In the genomic region with DNA sequence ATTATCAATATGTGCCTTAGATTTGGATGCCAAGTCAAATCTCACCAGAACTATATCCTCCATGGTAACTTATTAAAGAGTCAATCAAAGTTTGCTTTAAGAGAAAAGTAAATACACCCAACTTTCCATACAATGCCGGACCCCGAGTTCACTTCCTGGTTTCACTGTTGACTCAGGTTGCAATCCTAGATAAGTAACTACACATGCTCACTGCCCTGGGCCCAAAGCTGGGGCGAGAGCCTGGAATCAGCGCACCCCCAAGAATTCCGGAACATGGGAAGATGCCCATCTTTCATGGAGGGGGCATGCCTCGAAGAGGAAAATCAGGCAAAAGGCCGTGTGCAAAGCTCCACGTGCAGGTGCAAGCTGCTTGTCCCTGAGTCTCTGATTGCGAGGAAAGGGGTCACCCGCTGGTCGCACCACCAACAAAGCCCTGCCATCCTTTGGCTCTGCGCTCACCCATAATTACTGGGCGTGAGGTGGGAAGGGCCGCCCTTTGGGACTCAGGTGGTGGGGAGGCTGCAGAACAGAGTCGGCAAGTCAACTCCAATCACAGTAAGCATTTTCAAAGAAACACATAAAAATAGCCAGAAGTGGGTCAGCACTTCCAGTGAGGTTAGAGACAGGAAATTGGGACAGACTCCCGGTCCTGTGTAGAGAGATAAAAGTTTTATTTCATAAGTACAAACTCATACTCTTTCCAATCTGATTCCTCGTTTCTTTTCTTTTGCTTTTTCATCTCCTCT, we compare ENCODE assay signal across 1 cellular context.
TF ChIP-seq lines count a peak whose summit lies in the region.

No MANE protein-coding gene starts in this region.

TF ChIP-seq in liver, 16 proteins besides CTCF, POLR2A, EP300 and RAD21 (continued from another document):
- TF ChIP-seq, protein P1, sequence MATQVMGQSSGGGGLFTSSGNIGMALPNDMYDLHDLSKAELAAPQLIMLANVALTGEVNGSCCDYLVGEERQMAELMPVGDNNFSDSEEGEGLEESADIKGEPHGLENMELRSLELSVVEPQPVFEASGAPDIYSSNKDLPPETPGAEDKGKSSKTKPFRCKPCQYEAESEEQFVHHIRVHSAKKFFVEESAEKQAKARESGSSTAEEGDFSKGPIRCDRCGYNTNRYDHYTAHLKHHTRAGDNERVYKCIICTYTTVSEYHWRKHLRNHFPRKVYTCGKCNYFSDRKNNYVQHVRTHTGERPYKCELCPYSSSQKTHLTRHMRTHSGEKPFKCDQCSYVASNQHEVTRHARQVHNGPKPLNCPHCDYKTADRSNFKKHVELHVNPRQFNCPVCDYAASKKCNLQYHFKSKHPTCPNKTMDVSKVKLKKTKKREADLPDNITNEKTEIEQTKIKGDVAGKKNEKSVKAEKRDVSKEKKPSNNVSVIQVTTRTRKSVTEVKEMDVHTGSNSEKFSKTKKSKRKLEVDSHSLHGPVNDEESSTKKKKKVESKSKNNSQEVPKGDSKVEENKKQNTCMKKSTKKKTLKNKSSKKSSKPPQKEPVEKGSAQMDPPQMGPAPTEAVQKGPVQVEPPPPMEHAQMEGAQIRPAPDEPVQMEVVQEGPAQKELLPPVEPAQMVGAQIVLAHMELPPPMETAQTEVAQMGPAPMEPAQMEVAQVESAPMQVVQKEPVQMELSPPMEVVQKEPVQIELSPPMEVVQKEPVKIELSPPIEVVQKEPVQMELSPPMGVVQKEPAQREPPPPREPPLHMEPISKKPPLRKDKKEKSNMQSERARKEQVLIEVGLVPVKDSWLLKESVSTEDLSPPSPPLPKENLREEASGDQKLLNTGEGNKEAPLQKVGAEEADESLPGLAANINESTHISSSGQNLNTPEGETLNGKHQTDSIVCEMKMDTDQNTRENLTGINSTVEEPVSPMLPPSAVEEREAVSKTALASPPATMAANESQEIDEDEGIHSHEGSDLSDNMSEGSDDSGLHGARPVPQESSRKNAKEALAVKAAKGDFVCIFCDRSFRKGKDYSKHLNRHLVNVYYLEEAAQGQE (IDR thresholded peaks at IDR 0.05), result peak; percentile 67
- TF ChIP-seq, protein P2, sequence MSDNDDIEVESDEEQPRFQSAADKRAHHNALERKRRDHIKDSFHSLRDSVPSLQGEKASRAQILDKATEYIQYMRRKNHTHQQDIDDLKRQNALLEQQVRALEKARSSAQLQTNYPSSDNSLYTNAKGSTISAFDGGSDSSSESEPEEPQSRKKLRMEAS (IDR thresholded peaks at IDR 0.05), result peak; percentile 99
